ENCODE assay signal across 2 cellular contexts in genomic region chr11:2911088-2912037, GRCh38.
TF ChIP-seq lines count a peak whose summit lies in the region.

No MANE protein-coding gene starts in this region.

TF ChIP-seq in K562, 482 proteins besides CTCF, POLR2A, EP300 and RAD21:
- TF ChIP-seq TAF15 (IDR thresholded peaks at IDR 0.05; ENCODE audit: low read depth, low read length) (no peak), SRF (CRISPR knock-in tag; IDR thresholded peaks at IDR 0.05) (no peak), ZNF740 (CRISPR knock-in tag; IDR thresholded peaks at IDR 0.05) (no peak), ZNF740 (tag; IDR thresholded peaks at IDR 0.05) (no peak), ZNF778 (CRISPR knock-in tag; IDR thresholded peaks at IDR 0.05) (no peak), ETV1 (tag; conservative IDR thresholded peaks at IDR 0.05; ENCODE audit: low read depth) (no peak), POU5F1 (IDR thresholded peaks at IDR 0.05; ENCODE audit: borderline replicate concordance, low read depth, low read length, partially characterized antibody) (no peak), ZNF699 (CRISPR knock-in tag; IDR thresholded peaks at IDR 0.05; ENCODE audit: insufficient replicate concordance) (no peak), CEBPZ (IDR thresholded peaks at IDR 0.05; ENCODE audit: borderline replicate concordance, low read depth, low read length) (no peak), MEF2D (tag; conservative IDR thresholded peaks at IDR 0.05; ENCODE audit: low read depth) (no peak), ZNF695 (CRISPR knock-in tag; IDR thresholded peaks at IDR 0.05) (no peak), CBFA2T2 (conservative IDR thresholded peaks at IDR 0.05) (no peak), TRIM24 (IDR thresholded peaks at IDR 0.05) (no peak), RBBP5 (IDR thresholded peaks at IDR 0.05; ENCODE audit: borderline replicate concordance, insufficient read depth, low read length, poor library complexity, severe bottlenecking) (no peak), POLR2G (IDR thresholded peaks at IDR 0.05; ENCODE audit: low read depth, low read length) (0 out of 2 replicates have a peak, but pooled peaks have one; percentile 43), TFAP4 (CRISPR knock-in tag; IDR thresholded peaks at IDR 0.05; ENCODE audit: borderline replicate concordance) (peak; percentile 59)

TF ChIP-seq in GM23338, 12 proteins besides CTCF, POLR2A, EP300 and RAD21:
- no peak for TF ChIP-seq ZNF114 (CRISPR knock-in tag; IDR thresholded peaks at IDR 0.05)
- TF ChIP-seq ZNF462 (CRISPR knock-in tag; IDR thresholded peaks at IDR 0.05), result no peak
- TF ChIP-seq STAT1 (IDR thresholded peaks at IDR 0.05; ENCODE audit: unreplicated experiment), result no peak
- TF ChIP-seq ZNF331 (CRISPR knock-in tag; IDR thresholded peaks at IDR 0.05; ENCODE audit: low read depth), result no peak
- TF ChIP-seq CREB1 (CRISPR knock-in tag; IDR thresholded peaks at IDR 0.05; ENCODE audit: low read depth), result no peak
- TF ChIP-seq JUNB (IDR thresholded peaks at IDR 0.05; ENCODE audit: unreplicated experiment), result no peak
- no peak for TF ChIP-seq POLR2AphosphoS5 (IDR thresholded peaks at IDR 0.05; ENCODE audit: low read depth)
- TF ChIP-seq EZH2 (IDR thresholded peaks at IDR 0.05; ENCODE audit: low read depth, unreplicated experiment), result no peak
- TF ChIP-seq NANOG (IDR thresholded peaks at IDR 0.05; ENCODE audit: borderline replicate concordance), result no peak
- no peak for TF ChIP-seq ETS1 (IDR thresholded peaks at IDR 0.05)
- TF ChIP-seq EZH2phosphoT487 (IDR thresholded peaks at IDR 0.05; ENCODE audit: unreplicated experiment), result no peak
- no peak for TF ChIP-seq REST (IDR thresholded peaks at IDR 0.05; ENCODE audit: unreplicated experiment)
TF ChIP-seq in GM23338: peak in this region for 0.
